In genomic region chr20:46689082-46689753, GRCh38 we compare ENCODE assay signal across 1 cellular context.
TF ChIP-seq lines count a peak whose summit lies in the region.

Gene TP53RK, minus strand, starts transcription at chr20:46689444. Its CDS starts 30 bp downstream, at chr20:46689414.

TF ChIP-seq in GM12878, 131 proteins besides CTCF, POLR2A, EP300 and RAD21 (continued from another document and continues in another):
- peak; percentile 72; the same call in 1 of the 2 replicates for TF ChIP-seq DPF2 (IDR thresholded peaks at IDR 0.05)
- no peak for TF ChIP-seq ETV6 (conservative IDR thresholded peaks at IDR 0.05 in 1 of 2, IDR thresholded peaks at IDR 0.05 in 1 of 2; ENCODE audit: borderline replicate concordance in 1 of 2, low read depth in 1 of 2)
- TF ChIP-seq ZBTB4 (CRISPR knock-in tag; IDR thresholded peaks at IDR 0.05): no peak
- TF ChIP-seq SUPT20H (IDR thresholded peaks at IDR 0.05; ENCODE audit: borderline replicate concordance, control insufficient read depth, low read depth, low read length): no peak
- no peak for TF ChIP-seq BCLAF1 (IDR thresholded peaks at IDR 0.05)
- peak; percentile 74; the same call in 1 of the 2 replicates for TF ChIP-seq CBFB (IDR thresholded peaks at IDR 0.05; ENCODE audit: low read depth)
- TF ChIP-seq HSF1 (IDR thresholded peaks at IDR 0.05; ENCODE audit: low read depth, low read length): no peak
- TF ChIP-seq IKZF2 (IDR thresholded peaks at IDR 0.05): peak; percentile 72 to 81
- no peak for TF ChIP-seq MTA2 (IDR thresholded peaks at IDR 0.05; ENCODE audit: low read depth)
- TF ChIP-seq E2F8 (IDR thresholded peaks at IDR 0.05; ENCODE audit: low read depth, partially characterized antibody): no peak
- no peak for TF ChIP-seq KLF5 (IDR thresholded peaks at IDR 0.05; ENCODE audit: partially characterized antibody)
- no peak for TF ChIP-seq SMC3 (IDR thresholded peaks at IDR 0.05; ENCODE audit: borderline replicate concordance, low read length)
- TF ChIP-seq RUNX3 (IDR thresholded peaks at IDR 0.05; ENCODE audit: low read length): 0 out of 2 replicates have a peak, but pooled peaks have one; percentile 33
- no peak for TF ChIP-seq IRF4 (IDR thresholded peaks at IDR 0.05; ENCODE audit: low read depth, low read length)
- no peak for TF ChIP-seq ZBED1 (IDR thresholded peaks at IDR 0.05; ENCODE audit: borderline replicate concordance)
- no peak for TF ChIP-seq NRF1 (conservative IDR thresholded peaks at IDR 0.05; ENCODE audit: low read depth, low read length)
- TF ChIP-seq SUZ12 (IDR thresholded peaks at IDR 0.05; ENCODE audit: unreplicated experiment): no peak
- no peak for TF ChIP-seq YBX1 (IDR thresholded peaks at IDR 0.05)
- no peak for TF ChIP-seq NR2F1 (conservative IDR thresholded peaks at IDR 0.05)
- no peak for TF ChIP-seq USF1 (IDR thresholded peaks at IDR 0.05; ENCODE audit: borderline replicate concordance, extremely low read length, insufficient read depth, low read depth, low read length)
- no peak for TF ChIP-seq ASH2L (IDR thresholded peaks at IDR 0.05; ENCODE audit: borderline replicate concordance, low read depth)
- no peak for TF ChIP-seq RELA (IDR thresholded peaks at IDR 0.05; ENCODE audit: borderline replicate concordance, partially characterized antibody)
- TF ChIP-seq ZSCAN29 (IDR thresholded peaks at IDR 0.05): no peak
- TF ChIP-seq SMARCA5 (IDR thresholded peaks at IDR 0.05): peak; percentile 87
- TF ChIP-seq CBX3 (IDR thresholded peaks at IDR 0.05; ENCODE audit: borderline replicate concordance, low read depth): no peak
- TF ChIP-seq RFX5 (IDR thresholded peaks at IDR 0.05; ENCODE audit: low read depth, low read length): no peak
- TF ChIP-seq SMAD5 (IDR thresholded peaks at IDR 0.05; ENCODE audit: low read depth): peak; percentile 26; the same call in 1 of the 2 replicates
- no peak for TF ChIP-seq REST (IDR thresholded peaks at IDR 0.05; ENCODE audit: low read depth, low read length)
- TF ChIP-seq SREBF2 (IDR thresholded peaks at IDR 0.05; ENCODE audit: low read length): no peak
- TF ChIP-seq ZNF592 (IDR thresholded peaks at IDR 0.05): no peak
- TF ChIP-seq NFIC (IDR thresholded peaks at IDR 0.05; ENCODE audit: low read depth, low read length): no peak
- TF ChIP-seq IRF5 (IDR thresholded peaks at IDR 0.05; ENCODE audit: borderline replicate concordance): no peak
- no peak for TF ChIP-seq FOXM1 (IDR thresholded peaks at IDR 0.05; ENCODE audit: low read depth, low read length)
- TF ChIP-seq SRF (IDR thresholded peaks at IDR 0.05; ENCODE audit: low read depth in 2 of 2, low read length in 2 of 2): no peak
- peak; percentile 95 for TF ChIP-seq YY1 (IDR thresholded peaks at IDR 0.05; ENCODE audit: low read depth, low read length)
- no peak; the same call in 1 of the 2 replicates for TF ChIP-seq NBN (IDR thresholded peaks at IDR 0.05)
- TF ChIP-seq MAX (IDR thresholded peaks at IDR 0.05; ENCODE audit: low read depth, low read length): no peak; the same call in 1 of the 2 replicates
- TF ChIP-seq ZNF24 (IDR thresholded peaks at IDR 0.05): no peak
